Comparison of ENCODE assay signal across 8 cellular contexts in the genomic region with DNA sequence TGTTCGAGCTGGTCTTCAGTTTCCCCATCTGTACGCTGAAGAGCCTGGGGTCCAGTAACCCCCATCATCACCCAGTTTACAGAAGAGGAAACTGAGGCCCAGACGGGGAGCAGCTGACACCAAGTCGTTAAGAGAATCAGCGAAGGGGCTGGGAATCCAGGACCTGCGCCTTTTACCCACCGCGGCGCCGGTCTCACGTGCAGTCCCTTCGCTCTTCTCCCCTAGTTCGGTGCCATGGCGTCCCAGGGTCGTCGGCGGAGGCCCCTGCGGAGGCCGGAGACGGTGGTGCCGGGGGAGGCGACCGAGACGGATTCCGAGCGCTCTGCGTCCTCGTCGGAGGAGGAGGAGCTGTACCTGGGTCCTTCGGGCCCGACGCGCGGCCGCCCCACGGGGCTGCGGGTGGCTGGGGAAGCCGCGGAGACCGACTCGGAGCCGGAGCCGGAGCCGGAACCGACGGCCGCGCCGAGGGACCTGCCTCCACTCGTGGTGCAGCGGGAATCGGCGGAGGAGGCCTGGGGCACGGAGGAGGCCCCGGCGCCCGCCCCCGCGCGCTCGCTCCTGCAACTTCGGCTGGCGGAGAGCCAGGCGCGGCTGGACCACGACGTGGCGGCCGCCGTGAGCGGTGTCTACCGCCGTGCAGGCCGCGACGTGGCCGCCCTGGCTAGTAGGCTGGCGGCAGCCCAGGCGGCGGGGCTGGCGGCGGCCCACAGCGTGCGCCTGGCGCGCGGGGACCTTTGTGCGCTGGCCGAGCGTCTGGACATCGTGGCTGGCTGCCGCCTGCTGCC. TPM values are rescaled to one million over a fixed set of nuclear protein-coding genes. Genes with fewer than 3 reads are reported as not detected.
DNase-seq lines count a peak whose midpoint lies in the region; ATAC-seq, FAIRE-seq and TF ChIP-seq lines count a peak whose summit lies in the region.

No MANE protein-coding gene starts in this region.

- H3K9me1 ChIP-seq in keratinocyte (ENCODE audit: control insufficient read depth, extremely low read depth, insufficient read depth, low read length): no peaks in the 10 kb centered on the region

- no peaks in the 10 kb centered on the region for H4K20me1 ChIP-seq in keratinocyte (ENCODE audit: control insufficient read depth, extremely low read depth, insufficient read depth, low read length)

- peak overlapping the region; percentile 62 to 94 (median 88) for H3K4me3 ChIP-seq in Peyer's patch
- H3K4me3 ChIP-seq in astrocyte of the spinal cord (ENCODE audit: low read depth, low read length): peak overlapping the region; percentile 94
- peak overlapping the region; percentile 83 to 99 (median 94) for H3K4me3 ChIP-seq in keratinocyte (ENCODE audit: control insufficient read depth in 2 of 3, extremely low read depth in 1 of 3, insufficient read depth in 2 of 3, low read depth in 1 of 3, low read length in 3 of 3)

- FAIRE-seq in keratinocyte (lab: Jason Lieb, UNC): no peak

- H3K27me3 ChIP-seq in Peyer's patch (no peaks in the 10 kb centered on the region), keratinocyte (ENCODE audit: control insufficient read depth, extremely low read depth, insufficient read depth, low read length) (no peaks in the 10 kb centered on the region)

- TF ChIP-seq CTCF in Peyer's patch (IDR thresholded peaks at IDR 0.05) (no peak), astrocyte of the spinal cord (IDR thresholded peaks at IDR 0.05; ENCODE audit: low read depth, low read length) (no peak), keratinocyte (optimal IDR thresholded peaks at IDR 0.05 in 1 of 3, IDR thresholded peaks at IDR 0.05 in 1 of 3, conservative IDR thresholded peaks at IDR 0.05 in 1 of 3; ENCODE audit: extremely low read depth in 1 of 3, insufficient read depth in 2 of 3, low read length in 3 of 3) (no peak)

- ATAC-seq in GM19324 (IDR thresholded peaks at IDR 0.05; ENCODE audit: low FRiP score, unreplicated experiment): peak; percentile 0
- ATAC-seq in GM18867 (IDR thresholded peaks at IDR 0.05; ENCODE audit: unreplicated experiment): no peak
- no peak for ATAC-seq in GM18511 (IDR thresholded peaks at IDR 0.05; ENCODE audit: unreplicated experiment)

- peak overlapping the region; percentile 95 for H3K9ac ChIP-seq in keratinocyte (ENCODE audit: control insufficient read depth, extremely low read depth, insufficient read depth, low read length)

- dilution Hi-C loops in keratinocyte (cut with MboI; ENCODE audit: extremely low pct_ligation_motif_present, low sequenced_read_pairs): no loop called here

- in situ Hi-C loops in astrocyte of the spinal cord (cut with HindIII; ENCODE audit: low sequenced_read_pairs): no loop called here

- H3K79me2 ChIP-seq in keratinocyte (ENCODE audit: control insufficient read depth, insufficient read depth, low read length): peaks cover 20% of the 10 kb centered on the region

- peak overlapping the region; percentile 84 to 94 (median 89) for H3K27ac ChIP-seq in Peyer's patch
- H3K27ac ChIP-seq in keratinocyte (ENCODE audit: control insufficient read depth, insufficient read depth, low read length): peak overlapping the region; percentile 99

- H3K4me1 ChIP-seq in Peyer's patch: peaks cover 0 to 33% (median 23%) of the 10 kb centered on the region in 4 donors
- peaks cover 20% of the 10 kb centered on the region for H3K4me1 ChIP-seq in keratinocyte (ENCODE audit: control insufficient read depth, extremely low read depth, insufficient read depth, low read length)

- H3K36me3 ChIP-seq in Peyer's patch (peaks cover 0 to 5% (median 0%) of the 10 kb centered on the region in 3 donors), keratinocyte (ENCODE audit: control insufficient read depth in 2 of 2, extremely low read depth in 1 of 2, insufficient read depth in 2 of 2, low read length in 2 of 2) (peaks cover 0 to 4% of the 10 kb centered on the region in 2 experiments)

- DNase-seq in Peyer's patch (peak in 1 of 3 donors; percentile 70), astrocyte of the spinal cord (ENCODE audit: low read depth, low spot score) (no peak), keratinocyte (ENCODE audit: low read depth, low spot score) (no peak), cerebellum (ENCODE audit: low spot score) (no peak)
- peak; percentile 28 to 33 for DNase-seq in stimulated activated CD4-positive, alpha-beta T cell treated with anti-CD3 and anti-CD28 coated beads, Interleukin-4, amount 100 ng/mL, for 48 hours (ENCODE audit: low read depth in 2 of 2)

- peak overlapping the region; percentile 74 for H3K4me2 ChIP-seq in keratinocyte (ENCODE audit: control insufficient read depth, extremely low read depth, insufficient read depth, low read depth, low read length)

- peak overlapping the region; percentile 99 for H2AFZ ChIP-seq in keratinocyte (ENCODE audit: control insufficient read depth, low read length)

- H3K9me3 ChIP-seq in Peyer's patch (no peaks in the 10 kb centered on the region), keratinocyte (ENCODE audit: control insufficient read depth, low read depth, low read length) (no peaks in the 10 kb centered on the region)

- TF ChIP-seq POLR2A in Peyer's patch (IDR thresholded peaks at IDR 0.05): no peak

RNA-seq across cellular contexts. Expression of a gene that starts 0.7 kb away (rescaled TPM):
- 10 to 100 TPM in 2 of 4 donors, 1 to 10 TPM in 2; 6.6 to 18.0 (median 10.3) TPM for total RNA-seq in Peyer's patch
- 5.1 to 8.3 TPM (median 6.9 TPM) in 3 replicates for polyA plus RNA-seq in keratinocyte
- 7.0 TPM for polyA plus RNA-seq in keratinocyte (2011; ENCODE audit: low read depth)
- 4.7 and 5.1 TPM in 2 replicates for polyA plus RNA-seq in keratinocyte (2011; cell fraction: cytosol; rRNA removed)
- polyA plus RNA-seq in keratinocyte (2011; cell fraction: nucleus; rRNA removed): 10.5 and 13.2 TPM in 2 replicates
- polyA plus RNA-seq in keratinocyte (2012; ENCODE audit: low replicate concordance): 8.8 and 15.1 TPM in 2 replicates
- polyA minus RNA-seq in keratinocyte: 11.0 to 17.3 TPM (median 11.4 TPM) in 3 replicates
- 19.2 TPM for polyA minus RNA-seq in keratinocyte (2011; cell fraction: cytosol; rRNA and poly(A)+ RNA removed)
- 4.0 and 5.4 TPM in 2 replicates for polyA minus RNA-seq in keratinocyte (2011; cell fraction: nucleus; rRNA and poly(A)+ RNA removed)
- total RNA-seq in cerebellum: 2.5 TPM

RNA-seq across cellular contexts. Expression of a gene that starts 1.2 kb away (rescaled TPM):
- total RNA-seq in Peyer's patch (10 to 100 TPM; 11.4 to 58.6 (median 21.6) TPM), cerebellum (7.0 TPM)
- 4.7 to 7.9 TPM (median 7.1 TPM) in 3 replicates for polyA plus RNA-seq in keratinocyte
- polyA plus RNA-seq in keratinocyte (2011; ENCODE audit: low read depth): 0.36 TPM
- polyA plus RNA-seq in keratinocyte (2011; cell fraction: cytosol; rRNA removed): 5.4 and 8.0 TPM in 2 replicates
- polyA plus RNA-seq in keratinocyte (2011; cell fraction: nucleus; rRNA removed): 3.9 and 5.2 TPM in 2 replicates
- polyA plus RNA-seq in keratinocyte (2012; ENCODE audit: low replicate concordance): 7.8 and 8.3 TPM in 2 replicates
- polyA minus RNA-seq in keratinocyte: 0.62 to 2.7 TPM (median 0.93 TPM) in 3 replicates
- polyA minus RNA-seq in keratinocyte (2011; cell fraction: cytosol; rRNA and poly(A)+ RNA removed): 5.8 TPM
- polyA minus RNA-seq in keratinocyte (2011; cell fraction: nucleus; rRNA and poly(A)+ RNA removed): 1.9 TPM in 1 of 2 replicates, not detected in the other

RNA-seq across cellular contexts. Expression of a gene that starts 18.5 kb away (rescaled TPM):
- total RNA-seq in Peyer's patch: under 1 TPM in 2 of 4 donors, not detected in 2; 0.35 to 0.40 TPM
- polyA plus RNA-seq in keratinocyte: 0.20 to 1.2 TPM (median 0.37 TPM) in 3 replicates
- 3.3 TPM for polyA plus RNA-seq in keratinocyte (2011; ENCODE audit: low read depth)
- 0.10 and 0.26 TPM in 2 replicates for polyA plus RNA-seq in keratinocyte (2011; cell fraction: cytosol; rRNA removed)
- polyA plus RNA-seq in keratinocyte (2011; cell fraction: nucleus; rRNA removed): 0.65 and 0.75 TPM in 2 replicates
- 0.29 and 10.6 TPM in 2 replicates for polyA plus RNA-seq in keratinocyte (2012; ENCODE audit: low replicate concordance)
- polyA minus RNA-seq in keratinocyte: 0.19 to 0.76 TPM (median 0.52 TPM) in 3 replicates
- polyA minus RNA-seq in keratinocyte (2011; cell fraction: cytosol; rRNA and poly(A)+ RNA removed): 2.1 TPM
- 1.8 and 2.7 TPM in 2 replicates for polyA minus RNA-seq in keratinocyte (2011; cell fraction: nucleus; rRNA and poly(A)+ RNA removed)
- 0.54 TPM for total RNA-seq in cerebellum

Comparison
In these comparisons a context has a peak if more than half of its experiments do, and no peak if none do; other contexts are left out.
1. DNase-seq: peak in stimulated activated CD4-positive, alpha-beta T cell treated with anti-CD3 and anti-CD28 coated beads, Interleukin-4, amount 100 ng/mL, for 48 hours (2 of 2); none in astrocyte of the spinal cord (single experiment), keratinocyte (single experiment) and cerebellum (single experiment).
2. Peak in every context shown above with its lines, with median percentiles within 50 percentile points of each other: H3K4me3 ChIP-seq.